In genomic region chr7:81767883-81768282, GRCh38 we compare ENCODE assay signal across 13 cellular contexts. TPM values are rescaled to one million over a fixed set of nuclear protein-coding genes. Genes with fewer than 3 reads are reported as not detected.
DNase-seq lines count a peak whose midpoint lies in the region; ATAC-seq and TF ChIP-seq lines count a peak whose summit lies in the region.
"Had no signal": no experiment of that assay in that cellular context is flagged by ENCODE, and none has a peak within 500 bp of the region (broad histone marks: within the 10 kb centered on the region; RNA-seq: fewer than 3 reads in every experiment).

No MANE protein-coding gene starts in this region.

- H3K4me3 Mint-ChIP-seq in nephron (peak overlapping the region; percentile 66 to 79 (median 75)), glutamatergic neuron (ENCODE audit: unreplicated experiment) (no peak overlapping the region)
- H3K4me3 Mint-ChIP-seq in activated CD4-positive, alpha-beta memory T cell treated with anti-CD3 and anti-CD28 coated beads, Interleukin-2, amount 10 ng/mL, durations not matched to agents 7 days and 5 days = no peak overlapping the region
- H3K4me3 Mint-ChIP-seq: activated B cell treated with CpG ODN at 0.5 μM for 24 hours had no signal

- H3K4me1 Mint-ChIP-seq in nephron (peaks cover 51% of the 10 kb centered on the region), glutamatergic neuron (ENCODE audit: low read depth, unreplicated experiment) (peaks cover 2% of the 10 kb centered on the region)
- no peaks in the 10 kb centered on the region for H3K4me1 Mint-ChIP-seq in activated CD4-positive, alpha-beta memory T cell treated with anti-CD3 and anti-CD28 coated beads, Interleukin-2, amount 10 ng/mL, durations not matched to agents 7 days and 5 days

- H3K4me3 ChIP-seq in NB4 (ENCODE audit: low read depth, low read length) = peak overlapping the region; percentile 78
- H3K4me3 ChIP-seq: HAP-1, mucosa of descending colon, ovary had no signal

- no peaks in the 10 kb centered on the region for H3K27me3 Mint-ChIP-seq in nephron (ENCODE audit: low read depth)
- H3K27me3 Mint-ChIP-seq in glutamatergic neuron (ENCODE audit: unreplicated experiment) = peaks cover 7% of the 10 kb centered on the region
- H3K27me3 Mint-ChIP-seq in activated CD4-positive, alpha-beta memory T cell treated with anti-CD3 and anti-CD28 coated beads, Interleukin-2, amount 10 ng/mL, durations not matched to agents 7 days and 5 days = no peaks in the 10 kb centered on the region
- H3K27me3 Mint-ChIP-seq: activated B cell treated with CpG ODN at 0.5 μM for 24 hours had no signal

- no peak for TF ChIP-seq CTCF in NB4 (IDR thresholded peaks at IDR 0.05; ENCODE audit: low read depth, low read length)
- no peak for TF ChIP-seq CTCF in nephron (IDR thresholded peaks at IDR 0.05; ENCODE audit: unreplicated experiment in 3 of 3)
- no peak for TF ChIP-seq CTCF in glutamatergic neuron (IDR thresholded peaks at IDR 0.05; ENCODE audit: partially characterized antibody, unreplicated experiment)

- TF ChIP-seq POLR2A in NB4 (IDR thresholded peaks at IDR 0.05; ENCODE audit: extremely low read depth, insufficient read length) = no peak

- POLR2A ChIA-PET in activated CD4-positive, alpha-beta memory T cell treated with anti-CD3 and anti-CD28 coated beads, Interleukin-2, amount 10 ng/mL, durations not matched to agents 7 days and 5 days (lab: Charles Lee) = no interaction called here

- H3K27ac Mint-ChIP-seq in nephron (peak overlapping the region in 2 of 3 experiments; percentile 59 to 61), glutamatergic neuron (ENCODE audit: unreplicated experiment) (no peak overlapping the region)
- H3K27ac Mint-ChIP-seq in activated CD4-positive, alpha-beta memory T cell treated with anti-CD3 and anti-CD28 coated beads, Interleukin-2, amount 10 ng/mL, durations not matched to agents 7 days and 5 days = no peak overlapping the region
- H3K27ac Mint-ChIP-seq: activated B cell treated with CpG ODN at 0.5 μM for 24 hours; activated naive CD4-positive, alpha-beta T cell treated with anti-CD3 and anti-CD28 coated beads, Interleukin-2, amount 50 U/mL, for 72 hours had no signal

- H3K9me3 Mint-ChIP-seq in nephron (no peaks in the 10 kb centered on the region), glutamatergic neuron (ENCODE audit: unreplicated experiment) (peaks cover 1% of the 10 kb centered on the region)
- H3K9me3 Mint-ChIP-seq in activated CD4-positive, alpha-beta memory T cell treated with anti-CD3 and anti-CD28 coated beads, Interleukin-2, amount 10 ng/mL, durations not matched to agents 7 days and 5 days = peaks cover 3% of the 10 kb centered on the region
- H3K9me3 Mint-ChIP-seq: activated B cell treated with CpG ODN at 0.5 μM for 24 hours had no signal

- no peak for ATAC-seq in GM21423 (IDR thresholded peaks at IDR 0.05; ENCODE audit: unreplicated experiment)
- ATAC-seq: activated naive CD4-positive, alpha-beta T cell treated with anti-CD3 and anti-CD28 coated beads, Interleukin-2, amount 50 U/mL, for 72 hours; mucosa of descending colon had no signal

- peak; percentile 10 for DNase-seq in AG08396 (ENCODE audit: low spot score)
- no peak for DNase-seq in NB4 (ENCODE audit: low read depth)
- peak; percentile 75 for DNase-seq in fibroblast of gingiva (ENCODE audit: low read depth)
- DNase-seq in glutamatergic neuron = no peak
- DNase-seq in activated CD4-positive, alpha-beta memory T cell treated with anti-CD3 and anti-CD28 coated beads, Interleukin-2, amount 10 ng/mL, durations not matched to agents 7 days and 5 days = no peak
- no peak for DNase-seq in SHP77 treated with DMSO at 0.1 percent for 48 hours (lab: John Stamatoyannopoulos, UW)
- DNase-seq: activated B cell treated with CpG ODN at 0.5 μM for 24 hours, mucosa of descending colon, ovary had no signal

- CTCF ChIA-PET in activated CD4-positive, alpha-beta memory T cell treated with anti-CD3 and anti-CD28 coated beads, Interleukin-2, amount 10 ng/mL, durations not matched to agents 7 days and 5 days (lab: Charles Lee) = no interaction called here

- H3K36me3 Mint-ChIP-seq in nephron (ENCODE audit: low read depth) (no peaks in the 10 kb centered on the region), glutamatergic neuron (ENCODE audit: unreplicated experiment) (no peaks in the 10 kb centered on the region)
- H3K36me3 Mint-ChIP-seq in activated CD4-positive, alpha-beta memory T cell treated with anti-CD3 and anti-CD28 coated beads, Interleukin-2, amount 10 ng/mL, durations not matched to agents 7 days and 5 days (ENCODE audit: low read depth) = no peaks in the 10 kb centered on the region
- H3K36me3 Mint-ChIP-seq: activated naive CD4-positive, alpha-beta T cell treated with anti-CD3 and anti-CD28 coated beads, Interleukin-2, amount 50 U/mL, for 72 hours had no signal

RNA-seq across cellular contexts. Expression of gene HGF, which starts 2.0 kb away (rescaled TPM):
- total RNA-seq in glutamatergic neuron (ENCODE audit: unreplicated experiment) = not detected
- total RNA-seq in activated CD4-positive, alpha-beta memory T cell treated with anti-CD3 and anti-CD28 coated beads, Interleukin-2, amount 10 ng/mL, durations not matched to agents 7 days and 5 days = not detected
- total RNA-seq: activated B cell treated with CpG ODN at 0.5 μM for 24 hours had no signal

Comparison
In these comparisons a context has a peak if more than half of its experiments do, and no peak if none do; other contexts are left out.
1. DNase-seq: peak in AG08396 (single experiment) and fibroblast of gingiva (single experiment); none in NB4 (single experiment), glutamatergic neuron (single experiment), activated CD4-positive, alpha-beta memory T cell treated with anti-CD3 and anti-CD28 coated beads, Interleukin-2, amount 10 ng/mL, durations not matched to agents 7 days and 5 days (single experiment) and SHP77 treated with DMSO at 0.1 percent for 48 hours (single experiment).
2. H3K27ac Mint-ChIP-seq: peak in nephron (2 of 3); none in glutamatergic neuron (single experiment) and activated CD4-positive, alpha-beta memory T cell treated with anti-CD3 and anti-CD28 coated beads, Interleukin-2, amount 10 ng/mL, durations not matched to agents 7 days and 5 days (single experiment).
3. H3K4me3 Mint-ChIP-seq: peak in nephron (3 of 3); none in glutamatergic neuron (single experiment) and activated CD4-positive, alpha-beta memory T cell treated with anti-CD3 and anti-CD28 coated beads, Interleukin-2, amount 10 ng/mL, durations not matched to agents 7 days and 5 days (single experiment).